Comparison of ENCODE assay signal across 9 cellular contexts in genomic region chr19:32692727-32693061, GRCh38. TPM values are rescaled to one million over a fixed set of nuclear protein-coding genes. Genes with fewer than 3 reads are reported as not detected.
A peak's percentile ranks its signal among the peaks of the same experiment; 100 is the strongest.
DNase-seq lines count a peak whose midpoint lies in the region; ATAC-seq, FAIRE-seq and TF ChIP-seq lines count a peak whose summit lies in the region.
"Had no signal": no experiment of that assay in that cellular context is flagged by ENCODE, and none has a peak within 500 bp of the region (broad histone marks: within the 10 kb centered on the region; RNA-seq: fewer than 3 reads in every experiment).

No MANE protein-coding gene starts in this region.

- H3K4me1 ChIP-seq in Loucy (ENCODE audit: insufficient read depth, low read length, poor library complexity, severe bottlenecking) = peaks cover 44% of the 10 kb centered on the region

- peak; percentile 4 for ATAC-seq in GM18505 (IDR thresholded peaks at IDR 0.05; ENCODE audit: unreplicated experiment)
- ATAC-seq in HG02642 (IDR thresholded peaks at IDR 0.05; ENCODE audit: poor library complexity, unreplicated experiment) = no peak
- no peak for ATAC-seq in HG03095 (IDR thresholded peaks at IDR 0.05; ENCODE audit: unreplicated experiment)

- H3K9ac ChIP-seq in Loucy (ENCODE audit: low read depth, low read length, poor library complexity, severe bottlenecking) = peak overlapping the region; percentile 97

- 0 out of 2 replicates have a peak, but pooled peaks cover 2% of the 10 kb centered on the region for H3K36me3 ChIP-seq in Loucy (ENCODE audit: insufficient read depth, low read length)

- H3K9me3 Mint-ChIP-seq in chondrocyte (ENCODE audit: low read depth) (no peaks in the 10 kb centered on the region), nephron (peaks cover 26% of the 10 kb centered on the region)

- H3K79me2 ChIP-seq in Loucy (ENCODE audit: insufficient read depth, low read length) = peaks cover 68% of the 10 kb centered on the region

- H3K4me3 ChIP-seq in Loucy (ENCODE audit: low read length, poor library complexity, severe bottlenecking) = peak overlapping the region; percentile 100

- DNase-seq in chondrocyte (ENCODE audit: low spot score) (no peak), hippocampal formation (lab: John Stamatoyannopoulos, UW) (no peak), H54 (ENCODE audit: insufficient read length, low spot score) (no peak)

- peak overlapping the region; percentile 94 for H2AFZ ChIP-seq in Loucy (ENCODE audit: low read length)

- H3K4me2 ChIP-seq in Loucy (ENCODE audit: low read depth, low read length, poor library complexity, severe bottlenecking) = peak overlapping the region; percentile 92

- H3K4me1 Mint-ChIP-seq in chondrocyte (ENCODE audit: low read depth) (peaks cover 45% of the 10 kb centered on the region), nephron (peaks cover 36% of the 10 kb centered on the region)

- H3K27me3 Mint-ChIP-seq in chondrocyte (ENCODE audit: low read depth) (no peaks in the 10 kb centered on the region), nephron (ENCODE audit: low read depth) (peaks cover 4% of the 10 kb centered on the region)

- no peak for FAIRE-seq in H54 (lab: Jason Lieb, UNC)
- FAIRE-seq: TTC549 had no signal

- H3K9me3 ChIP-seq in Loucy (ENCODE audit: insufficient read depth, low read depth, low read length) = no peaks in the 10 kb centered on the region

- H3K27me3 ChIP-seq in Loucy (ENCODE audit: insufficient read depth, low read length, poor library complexity, severe bottlenecking) = no peaks in the 10 kb centered on the region

- H3K36me3 Mint-ChIP-seq in chondrocyte (ENCODE audit: low read depth) = no peaks in the 10 kb centered on the region
- H3K36me3 Mint-ChIP-seq in nephron (ENCODE audit: low read depth) = peaks cover 44% of the 10 kb centered on the region

- no peak for TF ChIP-seq CTCF in Loucy (conservative IDR thresholded peaks at IDR 0.05; ENCODE audit: low read length)
- no peak for TF ChIP-seq CTCF in chondrocyte (IDR thresholded peaks at IDR 0.05)
- TF ChIP-seq CTCF in nephron (IDR thresholded peaks at IDR 0.05; ENCODE audit: unreplicated experiment in 3 of 3) = no peak

- H3F3A ChIP-seq in Loucy (ENCODE audit: low read depth) = no peaks in the 10 kb centered on the region

- H4K20me1 ChIP-seq in Loucy (ENCODE audit: insufficient read depth, low read length, poor library complexity, severe bottlenecking) = peaks cover 44% of the 10 kb centered on the region

- TF ChIP-seq POLR2A in GM18505 (IDR thresholded peaks at IDR 0.05; ENCODE audit: borderline replicate concordance, extremely low read depth, insufficient read depth, insufficient read length) (no peak), H54 (IDR thresholded peaks at IDR 0.05; ENCODE audit: low read depth, low read length) (no peak)

- H3K4me3 Mint-ChIP-seq in chondrocyte (ENCODE audit: unreplicated experiment) (peak overlapping the region; percentile 67), nephron (peak overlapping the region; percentile 90 to 93 (median 92))

- H3K27ac Mint-ChIP-seq in chondrocyte (ENCODE audit: unreplicated experiment) (peak overlapping the region; percentile 85), nephron (peak overlapping the region; percentile 90 to 93 (median 91))

- no peaks in the 10 kb centered on the region for H3K9me2 ChIP-seq in Loucy (replicated peaks; ENCODE audit: low read depth, low read length)

RNA-seq across cellular contexts. Expression of gene NUDT19, which starts 1.1 kb away (rescaled TPM):
- 8.2 to 11.1 TPM (median 10.0 TPM) in 3 replicates for total RNA-seq in chondrocyte

RNA-seq across cellular contexts. Expression of gene RGS9BP, which starts 17.0 kb away (rescaled TPM):
- 0.19 to 0.95 TPM (median 0.90 TPM) in 3 replicates for total RNA-seq in chondrocyte

RNA-seq across cellular contexts. Expression of gene ANKRD27, which starts 17.7 kb away (rescaled TPM):
- total RNA-seq in chondrocyte = 23.6 to 26.8 TPM (median 23.9 TPM) in 3 replicates

RNA-seq across cellular contexts. Expression of gene TDRD12, which starts 26.9 kb away (rescaled TPM):
- 0.22 to 0.33 TPM in 2 of 3 replicates, not detected in the other for total RNA-seq in chondrocyte
